In the genomic region with DNA sequence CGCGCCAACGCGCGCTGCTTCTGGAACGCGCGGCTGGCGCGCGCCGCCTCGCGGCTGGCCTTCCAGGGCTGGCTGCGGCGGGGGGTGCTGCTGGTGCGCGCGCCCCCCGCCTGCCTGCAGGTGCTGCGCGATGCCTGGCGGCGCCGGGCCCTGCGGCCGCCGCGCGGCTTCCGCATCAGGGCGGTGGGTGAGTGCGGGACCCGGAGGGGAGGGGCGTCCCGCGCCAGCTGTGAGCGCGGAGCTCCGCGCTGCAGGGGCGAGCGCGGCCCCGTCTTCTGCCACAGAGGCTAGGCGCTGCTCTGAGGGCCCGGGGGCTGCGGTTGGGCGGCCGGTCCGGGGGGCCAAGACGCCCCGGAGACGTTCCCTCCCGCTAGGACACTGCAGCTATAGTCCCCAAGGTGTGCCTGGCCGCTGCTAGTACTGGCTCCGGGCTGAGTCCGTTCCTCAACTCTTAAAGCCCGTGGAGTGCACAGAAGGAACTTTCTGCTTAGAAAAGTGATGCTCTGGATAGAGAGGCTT, we compare ENCODE assay signal across 8 cellular contexts. TPM values are rescaled to one million over a fixed set of nuclear protein-coding genes. Genes with fewer than 3 reads are reported as not detected.
DNase-seq lines count a peak whose midpoint lies in the region; ATAC-seq and TF ChIP-seq lines count a peak whose summit lies in the region.
"Not testable (repeated sequence)": the region's sequence is repeated elsewhere in the genome, so short reads cannot be mapped to it uniquely, and the experiment has no call there.

No MANE protein-coding gene starts in this region.

- ATAC-seq in GM21723 (IDR thresholded peaks at IDR 0.05; ENCODE audit: unreplicated experiment) = peak; percentile 42
- ATAC-seq in WTC11 = peak; percentile 58
- ATAC-seq in body of pancreas = peak; percentile 60
- peak; percentile 49 for ATAC-seq in left ventricle myocardium superior

- not testable (repeated sequence) for TF ChIP-seq RAD21 in neural cell (conservative IDR thresholded peaks at IDR 0.05)

- H3K4me3 ChIP-seq in Jurkat, Clone E6-1 (ENCODE audit: low read length) = peak overlapping the region; percentile 58
- not testable (repeated sequence) for H3K4me3 ChIP-seq in body of pancreas
- H3K4me3 ChIP-seq in neural cell (ENCODE audit: low read length) (peak overlapping the region; percentile 66), thymus (ENCODE audit: low read length) (peak overlapping the region; percentile 43)

- not testable (repeated sequence) for H2AFZ ChIP-seq in neural cell (ENCODE audit: low read depth, low read length)

- DNase-seq in EL = peak; percentile 9
- DNase-seq in Jurkat, Clone E6-1 (ENCODE audit: low read depth, low spot score); left ventricle myocardium superior: not testable (repeated sequence)
- peak; percentile 29 for DNase-seq in WTC11 (ENCODE audit: low spot score)
- DNase-seq in body of pancreas = peak; percentile 3 to 22 (median 17)

- not testable (repeated sequence) for H3K4me2 ChIP-seq in neural cell (ENCODE audit: low read length)

- intact Hi-C loops in body of pancreas (cut with DNase I); left ventricle myocardium superior (cut with micrococcal nuclease): not testable (repeated sequence)

- H3K9ac ChIP-seq in neural cell (ENCODE audit: low read length) = peak overlapping the region; percentile 39

- H3K27me3 Mint-ChIP-seq in WTC11 (ENCODE audit: low read depth) = peaks cover 30% of the 10 kb centered on the region

- H3K9me3 Mint-ChIP-seq in WTC11 = not testable (repeated sequence)

- H3F3A ChIP-seq in neural cell (ENCODE audit: insufficient read depth, low read length, poor library complexity, severe bottlenecking) = not testable (repeated sequence)

- H3K9me2 ChIP-seq in neural cell (ENCODE audit: insufficient read depth, low read length) = not testable (repeated sequence)

- not testable (repeated sequence) for H3K4me1 Mint-ChIP-seq in WTC11

- H3K9me3 ChIP-seq in body of pancreas; neural cell (ENCODE audit: low read length); thymus (ENCODE audit: control insufficient read depth): not testable (repeated sequence)

- not testable (repeated sequence) for H4K20me1 ChIP-seq in neural cell (ENCODE audit: insufficient read depth)

- not testable (repeated sequence) for TF ChIP-seq EP300 in neural cell (conservative IDR thresholded peaks at IDR 0.05; ENCODE audit: poor library complexity, severe bottlenecking)

- H3K79me2 ChIP-seq in neural cell (replicated peaks; ENCODE audit: insufficient read depth, low read length) = not testable (repeated sequence)

- CTCF ChIA-PET in WTC11 (lab: Charles Lee) = interaction anchor here (1.0 to 2.6 kb wide), 4 partner anchors 27 to 356 kb away, joined by 3 to 7 read pairs (median 5); a partner anchor contains a TSS

- POLR2A ChIA-PET in WTC11 (lab: Charles Lee) = interaction anchor here (1.2 kb wide), 1 partner anchor 72 kb away, joined by 3 read pairs; a partner anchor contains a TSS

- H3K36me3 ChIP-seq in body of pancreas (replicated peaks in 1 of 2; ENCODE audit: insufficient read depth in 1 of 2, low read depth in 2 of 2); neural cell (ENCODE audit: insufficient read depth, low read length); thymus (ENCODE audit: control insufficient read depth, insufficient read depth): not testable (repeated sequence)

- TF ChIP-seq CTCF in WTC11 (IDR thresholded peaks at IDR 0.05); body of pancreas (IDR thresholded peaks at IDR 0.05); neural cell (IDR thresholded peaks at IDR 0.05; ENCODE audit: poor library complexity, severe bottlenecking): not testable (repeated sequence)

- not testable (repeated sequence) for H3K27me3 ChIP-seq in body of pancreas; neural cell (ENCODE audit: insufficient read depth, low read depth, low read length); thymus (ENCODE audit: control insufficient read depth, insufficient read depth)

- whole genome bisulfite sequencing in body of pancreas, 2 donors = 0 to 1% methylated on average over 1 to 11 of the region's 59 CpGs
- WGBS in thymus = under 1% methylated on average over 34 of the region's 59 CpGs

- H3K27ac Mint-ChIP-seq in WTC11 = not testable (repeated sequence)

- not testable (repeated sequence) for H3K36me3 Mint-ChIP-seq in WTC11

- TF ChIP-seq POLR2A in body of pancreas (IDR thresholded peaks at IDR 0.05) = not testable (repeated sequence)

- not testable (repeated sequence) for H3K27ac ChIP-seq in body of pancreas; neural cell (ENCODE audit: low read length); thymus (ENCODE audit: low read depth)

- H3K4me3 Mint-ChIP-seq in WTC11 = peak overlapping the region; percentile 60

- not testable (repeated sequence) for H3K4me1 ChIP-seq in body of pancreas
- H3K4me1 ChIP-seq in thymus (ENCODE audit: control insufficient read depth, insufficient read depth, low read length) = peaks cover 12% of the 10 kb centered on the region

TF ChIP-seq in WTC11, 78 proteins besides CTCF, POLR2A, EP300 and RAD21:
- peak; percentile 88 for TF ChIP-seq ZNF423 (CRISPR knock-in tag; IDR thresholded peaks at IDR 0.05)
TF ChIP-seq in WTC11: peak in this region for 1; not testable (repeated sequence) for 77.

RNA-seq across cellular contexts. Expression of a gene that starts 0.8 kb away (rescaled TPM):
- 7.4 TPM for polyA plus RNA-seq in Jurkat, Clone E6-1 (2012; ENCODE audit: insufficient read depth, insufficient read length)
- total RNA-seq in WTC11 (2021) (1.6 to 1.9 TPM (median 1.6 TPM) in 3 replicates), body of pancreas (1 to 10 TPM; 2.1 to 4.0 TPM), left ventricle myocardium superior (0.15 TPM)
- polyA plus RNA-seq in neural cell (1.2 and 2.3 TPM in 2 replicates), thymus (8.5 TPM)
- polyA minus RNA-seq in neural cell = 5.8 and 6.0 TPM in 2 replicates
